ENCODE assay signal across 8 cellular contexts in genomic region chr1:31372961-31373896, GRCh38. TPM values are rescaled to one million over a fixed set of nuclear protein-coding genes. Genes with fewer than 3 reads are reported as not detected.
DNase-seq lines count a peak whose midpoint lies in the region; ATAC-seq and TF ChIP-seq lines count a peak whose summit lies in the region.

Gene FABP3, minus strand, starts transcription at chr1:31373076. Its CDS starts 62 bp downstream, at chr1:31373014.

- H3K27ac ChIP-seq in HEK293 (ENCODE audit: extremely low read depth, low read depth, low read length) (peak within 1 kb of the TSS; percentile 38; the same call in 1 of the 2 replicates), duodenal mucosa (ENCODE audit: low read depth, low read length) (peak within 1 kb of the TSS; percentile 79), spleen (peak within 1 kb of the TSS in 5 of 8 donors; percentile 33 to 63 (median 60))

- peak within 1 kb of the TSS; percentile 91 for H3K4me3 Mint-ChIP-seq in T-helper 17 cell

- no peaks in the 10 kb centered on the region for H3K4me1 ChIP-seq in HEK293 (ENCODE audit: control insufficient read depth, insufficient read depth, low read length)
- H3K4me1 ChIP-seq in duodenal mucosa (ENCODE audit: control insufficient read depth in 1 of 2, insufficient read depth in 2 of 2, low read length in 2 of 2), result peaks cover 55 to 64% of the 10 kb centered on the region in 2 donors
- H3K4me1 ChIP-seq in spleen, result peaks cover 4 to 52% (median 29%) of the 10 kb centered on the region in 6 donors

- POLR2A ChIA-PET in BJ (lab: Charles Lee) (interaction anchor here (0.6 kb wide), 2 partner anchors 24 to 99 kb away, joined by 9 to 12 read pairs; no protein-coding TSS in a partner anchor), HEK293 (lab: Yijun Ruan, JAX) (interaction anchor here (0.6 to 3.8 kb wide), 6 partner anchors 11 to 188 kb away, joined by 3 to 39 read pairs (median 4); partner anchors contain the start of genes SNRNP40 and ZCCHC17)

- peaks cover 14% of the 10 kb centered on the region for H3K27me3 Mint-ChIP-seq in T-helper 17 cell

- DNase-seq in BJ (ENCODE audit: low read depth), result no peak
- DNase-seq in T-helper 17 cell, result no peak
- peak; percentile 88 to 92 for DNase-seq in left colon
- DNase-seq in spleen, result peak; percentile 81
- no peak for DNase-seq in COLO668 (lab: John Stamatoyannopoulos, UW; ENCODE audit: unreplicated experiment)

- WGBS in spleen, 5 donors, result 1 to 4% (median 3%) methylated on average over 25 to 46 of the region's 46 CpGs

- TF ChIP-seq CTCF in BJ (IDR thresholded peaks at IDR 0.05; ENCODE audit: insufficient read depth, low read depth, low read length) (no peak), HEK293 (tag by site-specific recombination; IDR thresholded peaks at IDR 0.05) (no peak), spleen (IDR thresholded peaks at IDR 0.05 in 8 of 11, conservative IDR thresholded peaks at IDR 0.05 in 3 of 11) (no peak)

- H3K27ac Mint-ChIP-seq in T-helper 17 cell, result peak within 1 kb of the TSS; percentile 72

- H3K27me3 ChIP-seq in BJ (ENCODE audit: control insufficient read depth, insufficient read depth, low read length) (no peaks in the 10 kb centered on the region), duodenal mucosa (ENCODE audit: control insufficient read depth in 1 of 2, insufficient read depth in 2 of 2, low read length in 2 of 2) (no peaks in the 10 kb centered on the region), spleen (replicated peaks in 1 of 7) (peaks cover 0 to 14% (median 0%) of the 10 kb centered on the region in 7 donors)

- no peak for TF ChIP-seq POLR2A in spleen (IDR thresholded peaks at IDR 0.05)

- H3K36me3 ChIP-seq in BJ (ENCODE audit: control insufficient read depth, insufficient read depth, low read length), result no peaks in the 10 kb centered on the region
- H3K36me3 ChIP-seq in HEK293 (ENCODE audit: control insufficient read depth in 2 of 2, insufficient read depth in 1 of 2, low read length in 2 of 2), result no peaks in the 10 kb centered on the region
- H3K36me3 ChIP-seq in duodenal mucosa (ENCODE audit: control insufficient read depth in 1 of 2, insufficient read depth in 2 of 2, low read length in 2 of 2), result no peaks in the 10 kb centered on the region
- peaks cover 0 to 5% (median 0%) of the 10 kb centered on the region in 6 donors for H3K36me3 ChIP-seq in spleen

- H3K9me3 ChIP-seq in HEK293 (ENCODE audit: control insufficient read depth, insufficient read depth, low read depth, low read length) (no peaks in the 10 kb centered on the region), T-helper 17 cell (ENCODE audit: control insufficient read depth, low read length, poor library complexity, severe bottlenecking) (no peaks in the 10 kb centered on the region), duodenal mucosa (ENCODE audit: control insufficient read depth in 1 of 2, low read length in 2 of 2) (no peaks in the 10 kb centered on the region), spleen (no peaks in the 10 kb centered on the region)

- H3K4me1 Mint-ChIP-seq in T-helper 17 cell, result peaks cover 21% of the 10 kb centered on the region

- ATAC-seq in T-helper 17 cell (peak; percentile 57), left colon (peak; percentile 77), GM19328 (IDR thresholded peaks at IDR 0.05; ENCODE audit: unreplicated experiment) (no peak)

- intact Hi-C loops in left colon (cut with DNase I, micrococcal nuclease) (no loop called here), spleen (cut with DNase I; ENCODE audit: low total_unique reads) (no loop called here)

- H3K4me3 ChIP-seq in BJ (ENCODE audit: low read depth, low read length), result peak within 1 kb of the TSS; percentile 39
- peak within 1 kb of the TSS; percentile 25 for H3K4me3 ChIP-seq in HEK293 (ENCODE audit: low read depth, low read length)
- H3K4me3 ChIP-seq in duodenal mucosa (ENCODE audit: low read depth in 1 of 2, low read length in 2 of 2), result peak within 1 kb of the TSS; percentile 59 to 62
- H3K4me3 ChIP-seq in spleen, result peak within 1 kb of the TSS in 7 of 8 donors; percentile 6 to 62 (median 22)

- peak within 1 kb of the TSS; percentile 52 to 79 for H3K9ac ChIP-seq in duodenal mucosa (ENCODE audit: low read depth in 1 of 2, low read length in 2 of 2)

- no peaks in the 10 kb centered on the region for H3K36me3 Mint-ChIP-seq in T-helper 17 cell (ENCODE audit: low read depth)

- CTCF ChIA-PET in BJ (lab: Yijun Ruan, JAX) (interaction anchor here (0.6 to 2.9 kb wide), 10 partner anchors 8 to 1123 kb away, joined by 3 to 24 read pairs (median 3); no protein-coding TSS in a partner anchor), HEK293 (lab: Yijun Ruan, JAX) (interaction anchor here (0.8 to 2.0 kb wide), 7 partner anchors 11 to 342 kb away, joined by 4 to 16 read pairs (median 5); no protein-coding TSS in a partner anchor)

TF ChIP-seq in HEK293, 187 proteins besides CTCF, POLR2A, EP300 and RAD21 (continues in another document):
- TF ChIP-seq KLF7 (tag by site-specific recombination; IDR thresholded peaks at IDR 0.05; ENCODE audit: borderline replicate concordance) (no peak), ZNF174 (tag by site-specific recombination; IDR thresholded peaks at IDR 0.05) (no peak), ZNF157 (tag by site-specific recombination; IDR thresholded peaks at IDR 0.05) (no peak), ZNF350 (tag by site-specific recombination; IDR thresholded peaks at IDR 0.05) (no peak), ZNF239 (tag by site-specific recombination; IDR thresholded peaks at IDR 0.05) (no peak), SP2 (tag by site-specific recombination; IDR thresholded peaks at IDR 0.05) (peak; percentile 39; the same call in 1 of the 2 replicates), ZNF274 (IDR thresholded peaks at IDR 0.05; ENCODE audit: low read length) (no peak), ZNF274 (tag by site-specific recombination; IDR thresholded peaks at IDR 0.05; ENCODE audit: borderline replicate concordance) (no peak), ZNF324 (tag by site-specific recombination; IDR thresholded peaks at IDR 0.05) (no peak), ZNF169 (tag by site-specific recombination; IDR thresholded peaks at IDR 0.05) (no peak), ZBTB49 (tag by site-specific recombination; IDR thresholded peaks at IDR 0.05; ENCODE audit: low read depth) (no peak), ELK4 (IDR thresholded peaks at IDR 0.05; ENCODE audit: borderline replicate concordance, low read depth, low read length) (no peak), ZBTB11 (tag by site-specific recombination; conservative IDR thresholded peaks at IDR 0.05; ENCODE audit: low read depth) (no peak), ZNF600 (tag by site-specific recombination; IDR thresholded peaks at IDR 0.05) (peak; percentile 90), ZNF555 (tag by site-specific recombination; conservative IDR thresholded peaks at IDR 0.05) (no peak)

RNA-seq across cellular contexts. Expression of gene FABP3, which starts in this region (rescaled TPM):
- 9.0 and 11.7 TPM in 2 replicates for polyA plus RNA-seq in BJ (2011; rRNA removed)
- polyA minus RNA-seq in BJ (2011; rRNA and poly(A)+ RNA removed), result 5.4 and 9.3 TPM in 2 replicates
- not detected for total RNA-seq in T-helper 17 cell
- 1 to 10 TPM; 1.9 to 4.8 TPM for total RNA-seq in left colon
- total RNA-seq in spleen, result 10 to 100 TPM in 6 of 7 donors, 1 to 10 TPM in 1; 4.1 to 57.1 (median 24.7) TPM
- 10 to 100 TPM; 14.2 to 50.0 (median 22.2) TPM for polyA plus RNA-seq in spleen

Comparison
In these comparisons a context has a peak if more than half of its experiments do, and no peak if none do; other contexts are left out.
1. Peak in ATAC-seq in T-helper 17 cell; RNA of the gene not detected or under 1 TPM.
2. DNase-seq: peak in left colon (2 of 2) and spleen (single experiment); none in BJ (single experiment), T-helper 17 cell (0 of 3) and COLO668 (single experiment).
3. Peak in every context shown above with its lines, with median percentiles within 50 percentile points of each other: H3K4me3 ChIP-seq and H3K27ac ChIP-seq.